In genomic region chr2:105812180-105813044, GRCh38 we compare ENCODE assay signal across 8 cellular contexts.
DNase-seq lines count a peak whose midpoint lies in the region; ATAC-seq and TF ChIP-seq lines count a peak whose summit lies in the region.

No MANE protein-coding gene starts in this region.

- peak overlapping the region; percentile 19 for H3K4me3 Mint-ChIP-seq in T-helper 17 cell

- POLR2A ChIA-PET in PC-9 (lab: Charles Lee; ENCODE audit: unreplicated experiment): no interaction called here

- H3K9me2 ChIP-seq in PC-9 (ENCODE audit: insufficient read depth): no peaks in the 10 kb centered on the region

- CTCF ChIA-PET in PC-9 (lab: Charles Lee): no interaction called here

- H3K4me3 ChIP-seq in right cardiac atrium (ENCODE audit: low read length): no peak overlapping the region
- no peak overlapping the region for H3K4me3 ChIP-seq in suprapubic skin
- H3K4me3 ChIP-seq in PC-9: no peak overlapping the region

- H3K27me3 ChIP-seq in right cardiac atrium (ENCODE audit: control insufficient read depth, insufficient read depth) (no peaks in the 10 kb centered on the region), suprapubic skin (no peaks in the 10 kb centered on the region), PC-9 (ENCODE audit: insufficient read depth, low read depth) (no peaks in the 10 kb centered on the region)

- no peaks in the 10 kb centered on the region for H3F3A ChIP-seq in PC-9 (ENCODE audit: insufficient read depth, low read depth)

- no peak for TF ChIP-seq EP300 in suprapubic skin (IDR thresholded peaks at IDR 0.05)

- H3K4me2 ChIP-seq in PC-9: no peak overlapping the region

- H3K4me1 ChIP-seq in right cardiac atrium (ENCODE audit: control insufficient read depth, insufficient read depth, low read length) (peaks cover 17% of the 10 kb centered on the region), suprapubic skin (peaks cover 41% of the 10 kb centered on the region), PC-9 (replicated peaks; ENCODE audit: insufficient read depth) (no peaks in the 10 kb centered on the region)

- TF ChIP-seq CTCF in suprapubic skin (IDR thresholded peaks at IDR 0.05): no peak
- TF ChIP-seq CTCF in PC-9 (conservative IDR thresholded peaks at IDR 0.05): no peak

- peak overlapping the region; percentile 85 for H3K27ac Mint-ChIP-seq in T-helper 17 cell

- no peaks in the 10 kb centered on the region for H3K36me3 Mint-ChIP-seq in T-helper 17 cell (ENCODE audit: low read depth)

- H3K27me3 Mint-ChIP-seq in T-helper 17 cell: no peaks in the 10 kb centered on the region

- DNase-seq in Ammon's horn (ENCODE audit: low spot score): peak; percentile 70
- no peak for DNase-seq in T-helper 17 cell
- peak; percentile 47 to 81 (median 73) for DNase-seq in right cardiac atrium
- DNase-seq in suprapubic skin (ENCODE audit: low spot score in 2 of 2): no peak
- no peak for DNase-seq in PC-9
- DNase-seq in NCI-H2081 treated with DMSO at 0.1 percent for 48 hours (lab: John Stamatoyannopoulos, UW): no peak

- intact Hi-C loops in right cardiac atrium (cut with DNase I) (no loop called here), PC-9 (cut with micrococcal nuclease; ENCODE audit: unreplicated experiment) (no loop called here)

- H3K36me3 ChIP-seq in suprapubic skin: peaks cover 3% of the 10 kb centered on the region
- no peaks in the 10 kb centered on the region for H3K36me3 ChIP-seq in PC-9 (ENCODE audit: low read depth)

- no TSS peak for BruUV-seq in PC-9 (replicated peaks; lab: Mats Ljungman, UMichigan)

- H3K4me1 Mint-ChIP-seq in T-helper 17 cell: peaks cover 60% of the 10 kb centered on the region

- no peak overlapping the region for H3K27ac ChIP-seq in right cardiac atrium (ENCODE audit: low read length)
- H3K27ac ChIP-seq in suprapubic skin: peak overlapping the region; percentile 26
- no peak overlapping the region for H3K27ac ChIP-seq in PC-9

- H4K20me1 ChIP-seq in PC-9 (ENCODE audit: insufficient read depth): no peaks in the 10 kb centered on the region

- ATAC-seq in GM18858 (IDR thresholded peaks at IDR 0.05; ENCODE audit: unreplicated experiment): peak; percentile 84
- ATAC-seq in HG03060 (IDR thresholded peaks at IDR 0.05; ENCODE audit: low read depth, unreplicated experiment): peak; percentile 97
- ATAC-seq in T-helper 17 cell: no peak
- ATAC-seq in right cardiac atrium: peak; percentile 91 to 93

- 48% methylated on average over 12 of the region's 12 CpGs for WGBS in right cardiac atrium
- 61% methylated on average over 12 of the region's 12 CpGs for WGBS in suprapubic skin

- H3K9me3 ChIP-seq in T-helper 17 cell (ENCODE audit: control insufficient read depth, low read length, poor library complexity, severe bottlenecking): no peaks in the 10 kb centered on the region
- H3K9me3 ChIP-seq in right cardiac atrium (ENCODE audit: control insufficient read depth, low read length): no peaks in the 10 kb centered on the region
- no peaks in the 10 kb centered on the region for H3K9me3 ChIP-seq in suprapubic skin
- H3K9me3 ChIP-seq in PC-9 (ENCODE audit: insufficient read depth, low read depth): no peaks in the 10 kb centered on the region

- H3K79me2 ChIP-seq in PC-9 (ENCODE audit: low read depth): no peaks in the 10 kb centered on the region

- H2AFZ ChIP-seq in PC-9: no peak overlapping the region

- TF ChIP-seq POLR2A in suprapubic skin (IDR thresholded peaks at IDR 0.05): no peak

Comparison
In these comparisons a context has a peak if more than half of its experiments do, and no peak if none do; other contexts are left out.
1. DNase-seq: peak in Ammon's horn (single experiment) and right cardiac atrium (3 of 3); none in T-helper 17 cell (0 of 3), suprapubic skin (0 of 2), PC-9 (0 of 2) and NCI-H2081 treated with DMSO at 0.1 percent for 48 hours (single experiment).